Comparison of ENCODE assay signal across 17 cellular contexts in the genomic region with DNA sequence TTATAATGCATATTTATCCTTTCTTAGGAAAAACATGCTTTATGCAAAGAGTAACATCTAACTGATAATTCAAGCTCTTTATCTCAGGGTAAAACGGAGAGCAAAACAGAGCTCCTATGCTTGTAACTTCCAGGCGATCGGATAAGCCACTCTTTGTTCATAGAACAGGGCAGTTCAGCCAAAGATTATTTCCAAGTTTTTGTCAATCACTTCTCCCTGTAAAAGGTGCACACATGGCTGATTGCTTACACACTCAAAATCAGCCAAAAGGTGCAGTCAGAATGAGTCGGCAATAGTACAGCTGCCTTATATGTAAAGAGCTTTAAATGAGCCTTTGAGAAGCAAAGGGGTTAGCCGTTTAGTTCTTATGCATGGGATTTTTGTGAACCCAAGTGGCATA.
"Had no signal": no experiment of that assay in that cellular context is flagged by ENCODE, and none has a peak within 500 bp of the region (broad histone marks: within the 10 kb centered on the region; RNA-seq: fewer than 3 reads in every experiment).

No MANE protein-coding gene starts in this region.

- H3K27me3 ChIP-seq: colonic mucosa, foreskin keratinocyte, heart left ventricle, upper lobe of left lung had no signal

- DNase-seq: activated CD4-positive, alpha-beta T cell treated with anti-CD3 and anti-CD28 coated beads, Interleukin-2, amount 50 U/mL, for 48 hours; activated CD4-positive, CD25-positive, alpha-beta regulatory T cell treated with anti-CD3 and anti-CD28 coated beads, Interleukin-2, amount 50 U/mL, for 72 hours; activated CD8-positive, alpha-beta memory T cell treated with anti-CD3 and anti-CD28 coated beads, Interleukin-2, amount 10 ng/mL, durations not matched to agents 7 days and 5 days; activated gamma-delta T cell; activated naive CD8-positive, alpha-beta T cell treated with anti-CD3 and anti-CD28 coated beads for 36 hours; activated T-cell treated with anti-CD3 and anti-CD28 coated beads, Interleukin-2, amount 50 U/mL, for 48 hours; aorta; colonic mucosa; effector CD4-positive, alpha-beta T cell; foreskin keratinocyte; heart left ventricle; left ventricle myocardium inferior; mesenchymal stem cell; right cardiac atrium; SW 1271; upper lobe of left lung had no signal

- H3K9me3 ChIP-seq: colonic mucosa had no signal

- ATAC-seq: activated CD8-positive, alpha-beta memory T cell treated with anti-CD3 and anti-CD28 coated beads, Interleukin-2, amount 10 ng/mL, durations not matched to agents 7 days and 5 days; foreskin keratinocyte; heart left ventricle; right cardiac atrium; stimulated activated memory B cell treated with anti-CD40 and anti-IgM and Interleukin-4, amounts not matched to agents 10 μg/mL and 1 μg/mL and 100 μg/mL, for 72 hours had no signal

- H3K36me3 ChIP-seq: colonic mucosa, heart left ventricle, left ventricle myocardium inferior, upper lobe of left lung had no signal

- H3K27ac ChIP-seq: colonic mucosa, foreskin keratinocyte, heart left ventricle, left ventricle myocardium inferior, upper lobe of left lung had no signal

- H3K4me1 ChIP-seq: colonic mucosa, foreskin keratinocyte, heart left ventricle, left ventricle myocardium inferior, upper lobe of left lung had no signal

- H3K4me3 ChIP-seq: colonic mucosa, heart left ventricle, left ventricle myocardium inferior, upper lobe of left lung had no signal
